20 cellular contexts compared by ENCODE assay signal in the genomic region with DNA sequence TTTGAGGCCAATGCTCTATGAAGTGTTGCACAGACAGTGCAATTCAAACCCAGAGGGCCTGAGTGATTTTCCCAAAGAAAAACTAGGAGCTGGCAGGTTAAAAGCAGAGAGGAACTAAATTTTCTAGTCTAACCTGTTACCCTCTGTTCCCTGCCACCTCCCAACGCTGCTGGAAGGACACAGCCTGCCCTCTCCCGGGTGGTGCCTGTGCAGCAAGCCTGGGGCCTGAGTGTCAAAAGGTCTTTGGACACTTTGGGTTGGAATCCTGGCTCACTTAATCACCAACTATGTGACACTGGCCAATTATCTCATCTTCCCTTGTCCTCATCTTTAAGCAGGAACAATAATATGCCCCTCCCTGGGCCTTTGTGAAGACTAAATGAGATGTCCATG. TPM values are rescaled to one million over a fixed set of nuclear protein-coding genes. Genes with fewer than 3 reads are reported as not detected.
A peak's percentile ranks its signal among the peaks of the same experiment; 100 is the strongest.
DNase-seq lines count a peak whose midpoint lies in the region.
"Had no signal": no experiment of that assay in that cellular context is flagged by ENCODE, and none has a peak within 500 bp of the region (broad histone marks: within the 10 kb centered on the region; RNA-seq: fewer than 3 reads in every experiment).

No MANE protein-coding gene starts in this region.

- peaks cover 3 to 58% (median 44%) of the 10 kb centered on the region in 5 donors for H3K4me1 ChIP-seq in subcutaneous abdominal adipose tissue (ENCODE audit: control insufficient read depth in 5 of 5, insufficient read depth in 5 of 5, low read length in 5 of 5)
- H3K4me1 ChIP-seq: A549, left lung, tibial artery had no signal

- H3K27ac ChIP-seq in epithelial cell of prostate, result peak overlapping the region; percentile 18
- H3K27ac ChIP-seq in subcutaneous abdominal adipose tissue (ENCODE audit: low read depth, low read length), result peak overlapping the region; percentile 76
- H3K27ac ChIP-seq: A549, gastroesophageal sphincter, left lung, tibial artery had no signal

- DNase-seq in SIG-M5 treated with dmso at 0.1 percent for 504 hours (lab: John Stamatoyannopoulos, UW; ENCODE audit: unreplicated experiment) (peak; percentile 6), SIG-M5 (lab: John Stamatoyannopoulos, UW) (no peak), M059J (ENCODE audit: low read depth) (peak; percentile 25), epithelial cell of prostate (ENCODE audit: low read depth, low spot score) (no peak), mucosa of gallbladder (ENCODE audit: low spot score) (no peak), SKM-1 (lab: John Stamatoyannopoulos, UW; ENCODE audit: unreplicated experiment) (no peak), DMS153 treated with DMSO at 0.1 percent for 48 hours (lab: John Stamatoyannopoulos, UW; ENCODE audit: unreplicated experiment) (no peak)
- DNase-seq: activated CD4-positive, alpha-beta T cell treated with anti-CD3 and anti-CD28 coated beads, Interleukin-2, amount 50 U/mL, for 4 hours; activated naive CD4-positive, alpha-beta T cell treated with anti-CD3 and anti-CD28 coated beads, Interleukin-2, amount 10 ng/mL, durations not matched to agents 7 days and 5 days; cortex of kidney; left lung; MV-4-11; NCI-H2081 treated with DMSO at 0.1 percent for 48 hours; NCI-H524 treated with DMSO at 0.1 percent for 48 hours; SW 1271; tibial artery had no signal

- H3K9ac ChIP-seq in subcutaneous abdominal adipose tissue (ENCODE audit: low read length in 5 of 5), result peak overlapping the region in 1 of 5 donors; percentile 20

- no peaks in the 10 kb centered on the region for H3K36me3 ChIP-seq in subcutaneous abdominal adipose tissue (ENCODE audit: control insufficient read depth in 5 of 5, insufficient read depth in 5 of 5, low read length in 5 of 5)
- H3K36me3 ChIP-seq: gastroesophageal sphincter, left lung, tibial artery had no signal

- no peak overlapping the region for H3K4me3 ChIP-seq in subcutaneous abdominal adipose tissue (ENCODE audit: low read depth in 1 of 5, low read length in 5 of 5)
- H3K4me3 ChIP-seq: A549, gastroesophageal sphincter, left lung, smooth muscle cell, tibial artery had no signal

- no peaks in the 10 kb centered on the region for H3K27me3 ChIP-seq in subcutaneous abdominal adipose tissue (ENCODE audit: control insufficient read depth in 5 of 5, insufficient read depth in 4 of 5, low read length in 5 of 5)

- no peaks in the 10 kb centered on the region for H3K9me3 ChIP-seq in subcutaneous abdominal adipose tissue (ENCODE audit: control insufficient read depth in 5 of 5, low read length in 5 of 5)
- H3K9me3 ChIP-seq: A549, gastroesophageal sphincter, left lung, tibial artery had no signal

RNA-seq across cellular contexts. Expression of gene WASF3, which starts 58.3 kb away (rescaled TPM):
- 4.7 and 10.1 TPM in 2 replicates for total RNA-seq in M059J (2014; rRNA removed; shearing (Covaris generic))
- total RNA-seq in mucosa of gallbladder, result 11.5 TPM

Comparison
In these comparisons a context has a peak if more than half of its experiments do, and no peak if none do; other contexts are left out.
1. DNase-seq: peak in SIG-M5 treated with dmso at 0.1 percent for 504 hours (single experiment) and M059J (single experiment); none in SIG-M5 (single experiment), epithelial cell of prostate (single experiment), mucosa of gallbladder (single experiment), SKM-1 (single experiment) and DMS153 treated with DMSO at 0.1 percent for 48 hours (single experiment).